Comparison of ENCODE assay signal across 29 cellular contexts in genomic region chr5:38189031-38189632, GRCh38.
DNase-seq lines count a peak whose midpoint lies in the region; ATAC-seq and TF ChIP-seq lines count a peak whose summit lies in the region.
"Had no signal": no experiment of that assay in that cellular context is flagged by ENCODE, and none has a peak within 500 bp of the region (broad histone marks: within the 10 kb centered on the region; RNA-seq: fewer than 3 reads in every experiment).

No MANE protein-coding gene starts in this region.

- H3K4me3 ChIP-seq in LNCaP clone FGC (ENCODE audit: low read depth, low read length) (no peak overlapping the region), fibroblast of villous mesenchyme (ENCODE audit: low read depth, low read length) (no peak overlapping the region), psoas muscle (no peak overlapping the region)
- H3K4me3 ChIP-seq in CD4-positive, alpha-beta memory T cell (ENCODE audit: low read length in 2 of 2): no peak overlapping the region
- H3K4me3 ChIP-seq: esophagus muscularis mucosa, sigmoid colon had no signal

- no peak overlapping the region for H3K27ac Mint-ChIP-seq in CD4-positive, alpha-beta memory T cell
- H3K27ac Mint-ChIP-seq: activated naive CD4-positive, alpha-beta T cell treated with anti-CD3 and anti-CD28 coated beads, Interleukin-2, amount 50 U/mL, for 24 hours; T-helper 2 cell treated with Interferon-gamma antibody and Interleukin-4, amounts not matched to agents 5 μg/mL and 100 μg/mL, for 36 hours had no signal

- WGBS in psoas muscle, 3 donors: 55% methylated on average over 13 of the region's 13 CpGs

- peaks cover 0 to 5% (median 3%) of the 10 kb centered on the region in 4 donors for H3K4me1 Mint-ChIP-seq in CD4-positive, alpha-beta memory T cell

- TF ChIP-seq CTCF in LNCaP clone FGC (IDR thresholded peaks at IDR 0.05; ENCODE audit: control insufficient read depth, extremely low read depth, insufficient read depth) (0 out of 2 replicates have a peak, but pooled peaks have one; percentile 23), fibroblast of villous mesenchyme (IDR thresholded peaks at IDR 0.05; ENCODE audit: insufficient read depth, low read depth, low read length) (no peak), psoas muscle (IDR thresholded peaks at IDR 0.05) (peak; percentile 13)

- DNase-seq in DMS79 treated with DMSO at 0.1 percent for 48 hours (lab: John Stamatoyannopoulos, UW): peak; percentile 25
- DNase-seq in DMS79 (lab: John Stamatoyannopoulos, UW): no peak
- no peak for DNase-seq in LNCaP clone FGC (ENCODE audit: low read depth)
- DNase-seq in fibroblast of villous mesenchyme (ENCODE audit: low read depth): peak; percentile 56
- no peak for DNase-seq in psoas muscle
- DNase-seq in CD4-positive, alpha-beta memory T cell: no peak
- no peak for DNase-seq in globus pallidus (ENCODE audit: low spot score)
- DNase-seq: 8988T; activated CD4-positive, alpha-beta T cell treated with anti-CD3 and anti-CD28 coated beads for 48 hours; activated T-cell treated with anti-CD3 and anti-CD28 coated beads for 4 hours; amygdala; brain microvascular endothelial cell; Calu3; cerebellar nuclear complex; GOT3; KG1; left colon; MM.1S; NCI-H1105 treated with DMSO at 0.1 percent for 48 hours; NCI-H187 treated with DMSO at 0.1 percent for 48 hours; NCI-H69; SHP77 treated with DMSO at 0.1 percent for 48 hours; sigmoid colon; stimulated activated CD4-positive, alpha-beta T cell treated with anti-CD3 and anti-CD28 coated beads, Interleukin-4, amount 100 ng/mL, for 1 hour; trophoblast cell had no signal

- intact Hi-C loops in psoas muscle (cut with DNase I): no loop called here
- intact Hi-C loops in CD4-positive, alpha-beta memory T cell (cut with micrococcal nuclease): no loop called here

- H3K27me3 ChIP-seq in psoas muscle (ENCODE audit: insufficient read depth in 3 of 3, low read length in 2 of 3): no peaks in the 10 kb centered on the region
- no peaks in the 10 kb centered on the region for H3K27me3 ChIP-seq in CD4-positive, alpha-beta memory T cell (ENCODE audit: insufficient read depth, low read length)
- H3K27me3 ChIP-seq: esophagus muscularis mucosa, sigmoid colon had no signal

- ATAC-seq in psoas muscle: peak in 2 of 4 donors; percentile 8 to 21
- ATAC-seq in HG03045 (IDR thresholded peaks at IDR 0.05; ENCODE audit: unreplicated experiment): no peak
- ATAC-seq: left colon had no signal

- no peaks in the 10 kb centered on the region for H3K9me3 Mint-ChIP-seq in CD4-positive, alpha-beta memory T cell
- H3K9me3 Mint-ChIP-seq: activated naive CD4-positive, alpha-beta T cell treated with anti-CD3 and anti-CD28 coated beads, Interleukin-2, amount 50 U/mL, for 24 hours; T-helper 2 cell treated with Interferon-gamma antibody and Interleukin-4, amounts not matched to agents 5 μg/mL and 100 μg/mL, for 36 hours had no signal

- no peaks in the 10 kb centered on the region for H3K36me3 ChIP-seq in psoas muscle (ENCODE audit: insufficient read depth in 1 of 2, low read depth in 1 of 2)
- H3K36me3 ChIP-seq in CD4-positive, alpha-beta memory T cell (ENCODE audit: insufficient read depth, low read length): no peaks in the 10 kb centered on the region
- H3K36me3 ChIP-seq: brain microvascular endothelial cell, esophagus muscularis mucosa, sigmoid colon had no signal

- no peaks in the 10 kb centered on the region for H3K36me3 Mint-ChIP-seq in CD4-positive, alpha-beta memory T cell
- H3K36me3 Mint-ChIP-seq: activated naive CD4-positive, alpha-beta T cell treated with anti-CD3 and anti-CD28 coated beads, Interleukin-2, amount 50 U/mL, for 24 hours had no signal

- peak overlapping the region; percentile 3 for H3K27ac ChIP-seq in psoas muscle
- no peak overlapping the region for H3K27ac ChIP-seq in CD4-positive, alpha-beta memory T cell (ENCODE audit: low read depth, low read length)
- H3K27ac ChIP-seq: brain microvascular endothelial cell, esophagus muscularis mucosa had no signal

- H3K4me1 ChIP-seq in psoas muscle: peaks cover 15% of the 10 kb centered on the region
- H3K4me1 ChIP-seq in CD4-positive, alpha-beta memory T cell (ENCODE audit: insufficient read depth, low read length): no peaks in the 10 kb centered on the region
- H3K4me1 ChIP-seq: esophagus muscularis mucosa had no signal

- no peaks in the 10 kb centered on the region for H3K9me3 ChIP-seq in psoas muscle
- no peaks in the 10 kb centered on the region for H3K9me3 ChIP-seq in CD4-positive, alpha-beta memory T cell (ENCODE audit: control insufficient read depth in 1 of 2, low read length in 2 of 2)
- H3K9me3 ChIP-seq: esophagus muscularis mucosa, sigmoid colon had no signal

- no peak overlapping the region for H3K4me3 Mint-ChIP-seq in CD4-positive, alpha-beta memory T cell
- H3K4me3 Mint-ChIP-seq: activated naive CD4-positive, alpha-beta T cell treated with anti-CD3 and anti-CD28 coated beads, Interleukin-2, amount 50 U/mL, for 24 hours; T-helper 2 cell treated with Interferon-gamma antibody and Interleukin-4, amounts not matched to agents 5 μg/mL and 100 μg/mL, for 36 hours had no signal

- CTCF ChIA-PET in CD4-positive, alpha-beta memory T cell (lab: Charles Lee; ENCODE audit: partially characterized antibody): interaction anchor here (0.5 to 1.6 kb wide), 2 partner anchors 9 to 26 kb away, joined by 3 read pairs; no protein-coding TSS in a partner anchor

- POLR2A ChIA-PET in CD4-positive, alpha-beta memory T cell (lab: Charles Lee; ENCODE audit: partially characterized antibody): no interaction called here

- H3K27me3 Mint-ChIP-seq in CD4-positive, alpha-beta memory T cell: peaks cover 2 to 13% of the 10 kb centered on the region in 2 donors

Comparison
In these comparisons a context has a peak if more than half of its experiments do, and no peak if none do; other contexts are left out.
1. DNase-seq: peak in DMS79 treated with DMSO at 0.1 percent for 48 hours (single experiment) and fibroblast of villous mesenchyme (single experiment); none in DMS79 (single experiment), LNCaP clone FGC (single experiment), psoas muscle (0 of 2), CD4-positive, alpha-beta memory T cell (0 of 5) and globus pallidus (single experiment).